In the genomic region with DNA sequence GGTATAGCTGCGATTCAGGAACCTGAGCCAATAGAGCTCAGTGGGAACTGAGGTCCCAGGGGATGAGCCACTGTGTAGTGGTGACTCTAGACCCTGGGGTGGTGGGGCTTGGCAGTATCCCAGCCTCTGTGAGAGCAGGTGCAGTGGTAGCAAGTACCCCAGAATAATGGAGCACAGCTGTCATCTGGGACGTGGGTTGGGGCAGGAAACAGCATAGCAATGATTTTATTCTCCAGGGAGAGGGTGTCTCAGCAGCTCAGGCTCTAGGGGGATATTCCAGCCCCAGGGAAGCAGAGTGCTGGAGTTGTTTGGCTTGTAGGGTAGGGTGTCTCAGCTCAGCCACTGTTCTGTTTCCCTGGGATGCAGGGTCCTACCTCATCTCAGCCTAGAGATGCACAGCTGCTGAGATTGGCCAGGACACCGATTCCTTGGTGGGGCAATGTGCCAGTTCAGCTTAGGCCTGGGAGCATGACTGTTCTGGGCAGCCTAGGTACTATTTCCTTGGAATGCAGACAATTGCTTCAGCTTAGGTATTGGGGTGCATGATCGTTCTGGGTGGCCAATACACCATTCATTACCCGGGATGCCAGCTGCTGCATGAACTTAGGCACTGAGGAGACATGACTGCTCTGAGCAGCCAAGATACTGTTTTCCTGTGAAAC, we compare ENCODE assay signal across 25 cellular contexts. TPM values are rescaled to one million over a fixed set of nuclear protein-coding genes. Genes with fewer than 3 reads are reported as not detected.
A peak's percentile ranks its signal among the peaks of the same experiment; 100 is the strongest.
DNase-seq lines count a peak whose midpoint lies in the region; ATAC-seq and TF ChIP-seq lines count a peak whose summit lies in the region.
"Had no signal": no experiment of that assay in that cellular context is flagged by ENCODE, and none has a peak within 500 bp of the region (broad histone marks: within the 10 kb centered on the region; RNA-seq: fewer than 3 reads in every experiment).

No MANE protein-coding gene starts in this region.

- H3K27me3 ChIP-seq in osteoblast (ENCODE audit: insufficient read depth, low read length) = no peaks in the 10 kb centered on the region
- H3K27me3 ChIP-seq: colonic mucosa, neutrophil had no signal

- no peak for ATAC-seq in HG03196 (IDR thresholded peaks at IDR 0.05; ENCODE audit: unreplicated experiment)
- ATAC-seq: left cardiac atrium; stimulated activated naive B cell treated with anti-CD40 and anti-IgM and Interleukin-4, amounts not matched to agents 10 μg/mL and 1 μg/mL and 100 μg/mL, for 72 hours had no signal

- no peak overlapping the region for H3K4me2 ChIP-seq in osteoblast (ENCODE audit: insufficient read depth, low read length)

- peak; percentile 52 for DNase-seq in DMS 273 (lab: John Stamatoyannopoulos, UW; ENCODE audit: unreplicated experiment)
- DNase-seq in DMS 273 treated with DMSO at 0.1 percent for 48 hours (lab: John Stamatoyannopoulos, UW) = no peak
- DNase-seq in NCI-H1105 treated with DMSO at 0.1 percent for 48 hours (lab: John Stamatoyannopoulos, UW) = peak; percentile 40
- DNase-seq in NCI-H69 (lab: John Stamatoyannopoulos, UW) = peak; percentile 49
- DNase-seq in osteoblast (ENCODE audit: insufficient read length, low spot score, missing footprints) = peak; percentile 58
- DNase-seq in hepatic stellate cell (ENCODE audit: low spot score) = no peak
- no peak for DNase-seq in NCI-H1417 (lab: John Stamatoyannopoulos, UW)
- DNase-seq: activated CD4-positive, alpha-beta T cell treated with anti-CD3 and anti-CD28 coated beads for 1 hour; activated T-cell treated with anti-CD3 and anti-CD28 coated beads, Interleukin-2, amount 50 U/mL, for 24 hours; AML-193; colonic mucosa; COR-L47; EL; left cardiac atrium; NCI-H1930; NCI-H82; OCI-M1; psoas muscle; SHP77 treated with DMSO at 0.1 percent for 48 hours; small intestine; stimulated activated naive B cell treated with anti-CD40 and anti-IgM and Interleukin-4, amounts not matched to agents 10 μg/mL and 1 μg/mL and 100 μg/mL, for 72 hours had no signal

- peaks cover 5% of the 10 kb centered on the region for H3K9me3 ChIP-seq in osteoblast (ENCODE audit: low read depth, low read length)
- H3K9me3 ChIP-seq: colonic mucosa had no signal

- H4K20me1 ChIP-seq in osteoblast (ENCODE audit: insufficient read depth, low read length) = no peaks in the 10 kb centered on the region

- H3K36me3 ChIP-seq in osteoblast (ENCODE audit: insufficient read depth, low read length) = no peaks in the 10 kb centered on the region
- H3K36me3 ChIP-seq: colonic mucosa, neutrophil, thoracic aorta had no signal

- H2AFZ ChIP-seq in osteoblast (ENCODE audit: low read length) = no peak overlapping the region

- no peak overlapping the region for H3K4me3 ChIP-seq in osteoblast (ENCODE audit: insufficient read depth, low read length)
- H3K4me3 ChIP-seq: colonic mucosa, psoas muscle, thoracic aorta had no signal

- H3K4me1 ChIP-seq in osteoblast (ENCODE audit: insufficient read depth, low read length) = no peaks in the 10 kb centered on the region
- H3K4me1 ChIP-seq: colonic mucosa, psoas muscle had no signal

- H3K79me2 ChIP-seq in osteoblast (ENCODE audit: insufficient read depth, low read length) = no peaks in the 10 kb centered on the region

- H3K27ac ChIP-seq in osteoblast (ENCODE audit: low read depth, low read length) = no peak overlapping the region
- H3K27ac ChIP-seq: 22Rv1, colonic mucosa, neutrophil, psoas muscle, thoracic aorta had no signal

- no peak for TF ChIP-seq CTCF in osteoblast (IDR thresholded peaks at IDR 0.05; ENCODE audit: extremely low read depth, low read depth, low read length)

RNA-seq across cellular contexts. Expression of a gene that starts 34.0 kb away (rescaled TPM):
- 28.6 TPM in 2 replicates for total RNA-seq in osteoblast

Comparison
In these comparisons a context has a peak if more than half of its experiments do, and no peak if none do; other contexts are left out.
1. DNase-seq: peak in DMS 273 (single experiment), NCI-H1105 treated with DMSO at 0.1 percent for 48 hours (single experiment), NCI-H69 (single experiment) and osteoblast (single experiment); none in DMS 273 treated with DMSO at 0.1 percent for 48 hours (single experiment), hepatic stellate cell (single experiment) and NCI-H1417 (0 of 3).